Comparison of ENCODE assay signal across 20 cellular contexts in the genomic region with DNA sequence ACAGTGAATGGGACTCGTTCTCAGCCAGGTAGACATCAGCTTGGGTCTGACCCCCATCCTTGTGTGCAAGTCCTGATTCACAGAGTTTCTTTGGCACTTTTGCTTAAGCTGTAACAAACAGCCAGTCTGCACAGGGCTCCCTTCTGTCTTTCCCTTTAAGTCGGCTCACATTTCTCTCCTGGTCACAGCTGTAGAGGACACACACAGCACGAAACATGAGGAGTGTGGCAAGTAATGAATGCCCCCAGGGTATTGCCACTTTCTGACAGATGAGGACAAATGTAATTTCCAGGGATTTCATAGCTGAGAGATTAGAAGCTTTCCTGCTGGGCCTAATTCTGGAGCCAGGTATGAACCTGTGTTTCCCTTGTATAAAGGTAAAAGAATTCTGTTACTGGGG.
"Had no signal": no experiment of that assay in that cellular context is flagged by ENCODE, and none has a peak within 500 bp of the region (broad histone marks: within the 10 kb centered on the region; RNA-seq: fewer than 3 reads in every experiment).

No MANE protein-coding gene starts in this region.

- H3K4me1 Mint-ChIP-seq: activated CD4-positive, alpha-beta memory T cell treated with anti-CD3 and anti-CD28 coated beads, Interleukin-2, amount 10 ng/mL, durations not matched to agents 7 days and 5 days; activated CD8-positive, alpha-beta memory T cell treated with anti-CD3 and anti-CD28 coated beads, Interleukin-2, amount 10 ng/mL, durations not matched to agents 7 days and 5 days; activated naive CD8-positive, alpha-beta T cell treated with anti-CD3 and anti-CD28 coated beads, Interleukin-2, amount 10 ng/mL, durations not matched to agents 7 days and 5 days; activated T-helper 17 cell treated with anti-CD3 and anti-CD28 coated beads, Interleukin-2, amount 50 U/mL, for 72 hours; immature natural killer cell; WTC11 had no signal

- DNase-seq: activated CD4-positive, alpha-beta memory T cell treated with anti-CD3 and anti-CD28 coated beads, Interleukin-2, amount 10 ng/mL, durations not matched to agents 7 days and 5 days; activated CD4-positive, alpha-beta T cell treated with anti-CD3 and anti-CD28 coated beads for 36 hours; activated CD8-positive, alpha-beta memory T cell treated with anti-CD3 and anti-CD28 coated beads, Interleukin-2, amount 10 ng/mL, durations not matched to agents 7 days and 5 days; activated naive CD4-positive, alpha-beta T cell; activated naive CD8-positive, alpha-beta T cell treated with anti-CD3 and anti-CD28 coated beads, Interleukin-2, amount 10 ng/mL, durations not matched to agents 7 days and 5 days; amygdala; caudate nucleus; effector memory CD8-positive, alpha-beta T cell; esophagus squamous epithelium; immature natural killer cell; mesenchymal stem cell; mucosa of descending colon; naive B cell; psoas muscle; right cardiac atrium; stimulated activated CD4-positive, alpha-beta T cell treated with anti-CD3 and anti-CD28 coated beads, Interleukin-2, amount 100 ng/mL, for 24 hours; stimulated activated naive CD4-positive, alpha-beta T cell treated with Interleukin-2 at 50 U/mL for 16 hours; thyroid gland had no signal

- H3K4me1 ChIP-seq: esophagus squamous epithelium, psoas muscle had no signal

- H3K27ac ChIP-seq: esophagus squamous epithelium, psoas muscle, thyroid gland had no signal

- H3K4me3 ChIP-seq: esophagus squamous epithelium, mucosa of descending colon, psoas muscle, thyroid gland had no signal

- ATAC-seq: activated CD4-positive, alpha-beta T cell treated with anti-CD3 and anti-CD28 coated beads for 36 hours; activated CD8-positive, alpha-beta memory T cell treated with anti-CD3 and anti-CD28 coated beads, Interleukin-2, amount 10 ng/mL, durations not matched to agents 7 days and 5 days; activated T-helper 17 cell treated with anti-CD3 and anti-CD28 coated beads, Interleukin-2, amount 50 U/mL, for 72 hours; effector memory CD8-positive, alpha-beta T cell; mucosa of descending colon; psoas muscle; right cardiac atrium; WTC11 had no signal

- H3K9me3 ChIP-seq: esophagus squamous epithelium, mucosa of descending colon, psoas muscle, thyroid gland had no signal

- H3K9me3 Mint-ChIP-seq: activated CD4-positive, alpha-beta memory T cell treated with anti-CD3 and anti-CD28 coated beads, Interleukin-2, amount 10 ng/mL, durations not matched to agents 7 days and 5 days; activated naive CD8-positive, alpha-beta T cell treated with anti-CD3 and anti-CD28 coated beads, Interleukin-2, amount 10 ng/mL, durations not matched to agents 7 days and 5 days; activated T-helper 17 cell treated with anti-CD3 and anti-CD28 coated beads, Interleukin-2, amount 50 U/mL, for 72 hours; effector memory CD8-positive, alpha-beta T cell; immature natural killer cell; WTC11 had no signal

- H3K27me3 Mint-ChIP-seq: activated CD4-positive, alpha-beta memory T cell treated with anti-CD3 and anti-CD28 coated beads, Interleukin-2, amount 10 ng/mL, durations not matched to agents 7 days and 5 days; activated CD8-positive, alpha-beta memory T cell treated with anti-CD3 and anti-CD28 coated beads, Interleukin-2, amount 10 ng/mL, durations not matched to agents 7 days and 5 days; activated naive CD8-positive, alpha-beta T cell treated with anti-CD3 and anti-CD28 coated beads, Interleukin-2, amount 10 ng/mL, durations not matched to agents 7 days and 5 days had no signal

- H3K4me3 Mint-ChIP-seq: activated CD4-positive, alpha-beta memory T cell treated with anti-CD3 and anti-CD28 coated beads, Interleukin-2, amount 10 ng/mL, durations not matched to agents 7 days and 5 days; activated CD4-positive, alpha-beta T cell treated with anti-CD3 and anti-CD28 coated beads for 36 hours; activated CD8-positive, alpha-beta memory T cell treated with anti-CD3 and anti-CD28 coated beads, Interleukin-2, amount 10 ng/mL, durations not matched to agents 7 days and 5 days; activated naive CD8-positive, alpha-beta T cell treated with anti-CD3 and anti-CD28 coated beads, Interleukin-2, amount 10 ng/mL, durations not matched to agents 7 days and 5 days; activated T-helper 17 cell treated with anti-CD3 and anti-CD28 coated beads, Interleukin-2, amount 50 U/mL, for 72 hours; effector memory CD8-positive, alpha-beta T cell; immature natural killer cell; naive B cell; WTC11 had no signal

- H3K36me3 ChIP-seq: esophagus squamous epithelium, thyroid gland had no signal

- H3K27me3 ChIP-seq: esophagus squamous epithelium, thyroid gland had no signal

- H3K27ac Mint-ChIP-seq: activated CD4-positive, alpha-beta memory T cell treated with anti-CD3 and anti-CD28 coated beads, Interleukin-2, amount 10 ng/mL, durations not matched to agents 7 days and 5 days; activated CD4-positive, alpha-beta T cell treated with anti-CD3 and anti-CD28 coated beads for 36 hours; activated CD8-positive, alpha-beta memory T cell treated with anti-CD3 and anti-CD28 coated beads, Interleukin-2, amount 10 ng/mL, durations not matched to agents 7 days and 5 days; activated naive CD8-positive, alpha-beta T cell treated with anti-CD3 and anti-CD28 coated beads, Interleukin-2, amount 10 ng/mL, durations not matched to agents 7 days and 5 days; activated T-helper 17 cell treated with anti-CD3 and anti-CD28 coated beads, Interleukin-2, amount 50 U/mL, for 72 hours; immature natural killer cell; WTC11 had no signal

- H3K36me3 Mint-ChIP-seq: activated CD8-positive, alpha-beta memory T cell treated with anti-CD3 and anti-CD28 coated beads, Interleukin-2, amount 10 ng/mL, durations not matched to agents 7 days and 5 days; activated naive CD8-positive, alpha-beta T cell treated with anti-CD3 and anti-CD28 coated beads, Interleukin-2, amount 10 ng/mL, durations not matched to agents 7 days and 5 days; immature natural killer cell; naive B cell; WTC11 had no signal
